8 cellular contexts compared by ENCODE assay signal in the genomic region with DNA sequence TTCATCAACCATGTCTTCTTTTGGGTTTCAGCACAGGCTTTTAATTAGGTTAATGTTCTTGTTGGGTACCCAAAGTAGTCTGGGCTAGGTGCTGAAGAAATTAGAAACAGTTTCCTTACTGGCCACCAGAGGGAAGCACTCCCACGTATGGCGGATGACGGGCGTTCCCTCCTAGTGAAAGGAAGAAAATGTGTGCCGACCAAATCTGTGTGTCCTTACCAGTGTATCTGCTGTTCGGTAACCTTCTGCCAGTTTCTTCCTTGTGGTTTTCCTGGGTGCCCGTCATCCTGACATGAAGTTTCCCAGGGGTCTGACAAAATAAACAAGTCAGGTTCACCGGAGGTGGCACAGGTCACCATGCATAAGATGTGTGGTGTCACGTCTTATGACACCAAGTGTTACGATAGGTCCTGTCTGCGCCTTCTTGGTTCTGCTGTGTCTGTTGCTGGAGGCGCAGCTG. TPM values are rescaled to one million over a fixed set of nuclear protein-coding genes. Genes with fewer than 3 reads are reported as not detected.
A peak's percentile ranks its signal among the peaks of the same experiment; 100 is the strongest.
DNase-seq lines count a peak whose midpoint lies in the region; ATAC-seq and TF ChIP-seq lines count a peak whose summit lies in the region.

No MANE protein-coding gene starts in this region.

- H3K9me3 Mint-ChIP-seq in HFFc6 = no peaks in the 10 kb centered on the region
- no peaks in the 10 kb centered on the region for H3K9me3 Mint-ChIP-seq in memory B cell

- H3K4me3 Mint-ChIP-seq in HFFc6 = no peak overlapping the region
- no peak overlapping the region for H3K4me3 Mint-ChIP-seq in memory B cell

- H3K4me1 Mint-ChIP-seq in HFFc6 (ENCODE audit: low read depth) (peaks cover 7% of the 10 kb centered on the region; the same call in 1 of the 2 replicates), memory B cell (peaks cover 4% of the 10 kb centered on the region)

- peak; percentile 91 for TF ChIP-seq CTCF in HFFc6 (IDR thresholded peaks at IDR 0.05)

- ATAC-seq in memory B cell (ENCODE audit: low read depth) = peak; percentile 83
- no peak for ATAC-seq in HG03159 (IDR thresholded peaks at IDR 0.05; ENCODE audit: unreplicated experiment)

- DNase-seq in DMS 273 (lab: John Stamatoyannopoulos, UW; ENCODE audit: unreplicated experiment) = peak; percentile 76
- peak; percentile 53 for DNase-seq in HFFc6
- DNase-seq in NCI-H526 (lab: John Stamatoyannopoulos, UW) = peak; percentile 43 to 82
- peak; percentile 45 for DNase-seq in activated CD4-positive, alpha-beta T cell treated with anti-CD3 and anti-CD28 coated beads, Interleukin-2, amount 50 U/mL, for 1 hour
- DNase-seq in dermis blood vessel endothelial cell = peak; percentile 78
- peak; percentile 32 to 38 for DNase-seq in memory B cell (ENCODE audit: low spot score in 2 of 2)
- peak; percentile 24 to 27 for DNase-seq in stimulated activated CD8-positive, alpha-beta memory T cell treated with anti-CD3 and anti-CD28 coated beads, Interleukin-4, amount 100 ng/mL, for 1 hour (ENCODE audit: low read depth in 2 of 2, low spot score in 1 of 2)

- H3K27me3 Mint-ChIP-seq in HFFc6 (ENCODE audit: insufficient read depth) (no peaks in the 10 kb centered on the region), memory B cell (no peaks in the 10 kb centered on the region)

- H3K36me3 Mint-ChIP-seq in HFFc6 (ENCODE audit: low read depth) (peaks cover 8% of the 10 kb centered on the region; the same call in 1 of the 2 replicates), memory B cell (peaks cover 19% of the 10 kb centered on the region)

- H3K27ac Mint-ChIP-seq in HFFc6 (no peak overlapping the region), memory B cell (no peak overlapping the region)

RNA-seq across cellular contexts. Expression of gene WDR88, which starts 6.0 kb away (rescaled TPM):
- total RNA-seq in HFFc6 (2021; fragmentation: NEBNext Ultra II Directional; extraction: Animal tissue kit (Norgen Biotek cat#: 25700)) = not detected
- total RNA-seq in dermis blood vessel endothelial cell = not detected in 2 replicates

RNA-seq across cellular contexts. Expression of gene GPATCH1, which starts 45.0 kb away (rescaled TPM):
- total RNA-seq in HFFc6 (2021; fragmentation: NEBNext Ultra II Directional; extraction: Animal tissue kit (Norgen Biotek cat#: 25700)) = 1 to 10 TPM; 5.9 to 7.8 (median 7.0) TPM
- 4.8 and 5.9 TPM in 2 replicates for total RNA-seq in dermis blood vessel endothelial cell

Comparison
In these comparisons a context has a peak if more than half of its experiments do, and no peak if none do; other contexts are left out.
1. DNase-seq: peak in every context shown above with its lines; median percentile 78 in dermis blood vessel endothelial cell; 76 in DMS 273; 62 in NCI-H526; 53 in HFFc6; 45 in activated CD4-positive, alpha-beta T cell treated with anti-CD3 and anti-CD28 coated beads, Interleukin-2, amount 50 U/mL, for 1 hour; 35 in memory B cell; 26 in stimulated activated CD8-positive, alpha-beta memory T cell treated with anti-CD3 and anti-CD28 coated beads, Interleukin-4, amount 100 ng/mL, for 1 hour.